ENCODE assay signal across 1 cellular context in genomic region chr5:174678107-174678506, GRCh38.
TF ChIP-seq lines count a peak whose summit lies in the region.

No MANE protein-coding gene starts in this region.

TF ChIP-seq in GM23338, 12 proteins besides CTCF, POLR2A, EP300 and RAD21 (continued from another document):
- TF ChIP-seq ETS1 (IDR thresholded peaks at IDR 0.05) (no peak), JUNB (IDR thresholded peaks at IDR 0.05; ENCODE audit: unreplicated experiment) (no peak), NANOG (IDR thresholded peaks at IDR 0.05; ENCODE audit: borderline replicate concordance) (no peak), EZH2 (IDR thresholded peaks at IDR 0.05; ENCODE audit: low read depth, unreplicated experiment) (no peak), POLR2AphosphoS5 (IDR thresholded peaks at IDR 0.05; ENCODE audit: low read depth) (no peak), STAT1 (IDR thresholded peaks at IDR 0.05; ENCODE audit: unreplicated experiment) (no peak)
- TF ChIP-seq, protein P1, sequence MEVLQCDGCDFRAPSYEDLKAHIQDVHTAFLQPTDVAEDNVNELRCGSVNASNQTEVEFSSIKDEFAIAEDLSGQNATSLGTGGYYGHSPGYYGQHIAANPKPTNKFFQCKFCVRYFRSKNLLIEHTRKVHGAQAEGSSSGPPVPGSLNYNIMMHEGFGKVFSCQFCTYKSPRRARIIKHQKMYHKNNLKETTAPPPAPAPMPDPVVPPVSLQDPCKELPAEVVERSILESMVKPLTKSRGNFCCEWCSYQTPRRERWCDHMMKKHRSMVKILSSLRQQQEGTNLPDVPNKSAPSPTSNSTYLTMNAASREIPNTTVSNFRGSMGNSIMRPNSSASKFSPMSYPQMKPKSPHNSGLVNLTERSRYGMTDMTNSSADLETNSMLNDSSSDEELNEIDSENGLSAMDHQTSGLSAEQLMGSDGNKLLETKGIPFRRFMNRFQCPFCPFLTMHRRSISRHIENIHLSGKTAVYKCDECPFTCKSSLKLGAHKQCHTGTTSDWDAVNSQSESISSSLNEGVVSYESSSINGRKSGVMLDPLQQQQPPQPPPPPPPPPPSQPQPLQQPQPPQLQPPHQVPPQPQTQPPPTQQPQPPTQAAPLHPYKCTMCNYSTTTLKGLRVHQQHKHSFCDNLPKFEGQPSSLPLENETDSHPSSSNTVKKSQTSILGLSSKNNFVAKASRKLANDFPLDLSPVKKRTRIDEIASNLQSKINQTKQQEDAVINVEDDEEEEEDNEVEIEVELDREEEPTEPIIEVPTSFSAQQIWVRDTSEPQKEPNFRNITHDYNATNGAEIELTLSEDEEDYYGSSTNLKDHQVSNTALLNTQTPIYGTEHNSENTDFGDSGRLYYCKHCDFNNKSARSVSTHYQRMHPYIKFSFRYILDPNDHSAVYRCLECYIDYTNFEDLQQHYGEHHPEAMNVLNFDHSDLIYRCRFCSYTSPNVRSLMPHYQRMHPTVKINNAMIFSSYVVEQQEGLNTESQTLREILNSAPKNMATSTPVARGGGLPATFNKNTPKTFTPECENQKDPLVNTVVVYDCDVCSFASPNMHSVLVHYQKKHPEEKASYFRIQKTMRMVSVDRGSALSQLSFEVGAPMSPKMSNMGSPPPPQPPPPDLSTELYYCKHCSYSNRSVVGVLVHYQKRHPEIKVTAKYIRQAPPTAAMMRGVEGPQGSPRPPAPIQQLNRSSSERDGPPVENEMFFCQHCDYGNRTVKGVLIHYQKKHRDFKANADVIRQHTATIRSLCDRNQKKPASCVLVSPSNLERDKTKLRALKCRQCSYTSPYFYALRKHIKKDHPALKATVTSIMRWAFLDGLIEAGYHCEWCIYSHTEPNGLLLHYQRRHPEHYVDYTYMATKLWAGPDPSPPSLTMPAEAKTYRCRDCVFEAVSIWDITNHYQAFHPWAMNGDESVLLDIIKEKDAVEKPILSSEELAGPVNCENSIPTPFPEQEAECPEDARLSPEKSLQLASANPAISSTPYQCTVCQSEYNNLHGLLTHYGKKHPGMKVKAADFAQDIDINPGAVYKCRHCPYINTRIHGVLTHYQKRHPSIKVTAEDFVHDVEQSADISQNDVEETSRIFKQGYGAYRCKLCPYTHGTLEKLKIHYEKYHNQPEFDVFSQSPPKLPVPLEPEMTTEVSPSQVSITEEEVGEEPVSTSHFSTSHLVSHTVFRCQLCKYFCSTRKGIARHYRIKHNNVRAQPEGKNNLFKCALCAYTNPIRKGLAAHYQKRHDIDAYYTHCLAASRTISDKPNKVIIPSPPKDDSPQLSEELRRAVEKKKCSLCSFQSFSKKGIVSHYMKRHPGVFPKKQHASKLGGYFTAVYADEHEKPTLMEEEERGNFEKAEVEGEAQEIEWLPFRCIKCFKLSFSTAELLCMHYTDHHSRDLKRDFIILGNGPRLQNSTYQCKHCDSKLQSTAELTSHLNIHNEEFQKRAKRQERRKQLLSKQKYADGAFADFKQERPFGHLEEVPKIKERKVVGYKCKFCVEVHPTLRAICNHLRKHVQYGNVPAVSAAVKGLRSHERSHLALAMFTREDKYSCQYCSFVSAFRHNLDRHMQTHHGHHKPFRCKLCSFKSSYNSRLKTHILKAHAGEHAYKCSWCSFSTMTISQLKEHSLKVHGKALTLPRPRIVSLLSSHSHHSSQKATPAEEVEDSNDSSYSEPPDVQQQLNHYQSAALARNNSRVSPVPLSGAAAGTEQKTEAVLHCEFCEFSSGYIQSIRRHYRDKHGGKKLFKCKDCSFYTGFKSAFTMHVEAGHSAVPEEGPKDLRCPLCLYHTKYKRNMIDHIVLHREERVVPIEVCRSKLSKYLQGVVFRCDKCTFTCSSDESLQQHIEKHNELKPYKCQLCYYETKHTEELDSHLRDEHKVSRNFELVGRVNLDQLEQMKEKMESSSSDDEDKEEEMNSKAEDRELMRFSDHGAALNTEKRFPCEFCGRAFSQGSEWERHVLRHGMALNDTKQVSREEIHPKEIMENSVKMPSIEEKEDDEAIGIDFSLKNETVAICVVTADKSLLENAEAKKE (CRISPR knock-in tag; IDR thresholded peaks at IDR 0.05): no peak
